29 cellular contexts compared by ENCODE assay signal in the genomic region with DNA sequence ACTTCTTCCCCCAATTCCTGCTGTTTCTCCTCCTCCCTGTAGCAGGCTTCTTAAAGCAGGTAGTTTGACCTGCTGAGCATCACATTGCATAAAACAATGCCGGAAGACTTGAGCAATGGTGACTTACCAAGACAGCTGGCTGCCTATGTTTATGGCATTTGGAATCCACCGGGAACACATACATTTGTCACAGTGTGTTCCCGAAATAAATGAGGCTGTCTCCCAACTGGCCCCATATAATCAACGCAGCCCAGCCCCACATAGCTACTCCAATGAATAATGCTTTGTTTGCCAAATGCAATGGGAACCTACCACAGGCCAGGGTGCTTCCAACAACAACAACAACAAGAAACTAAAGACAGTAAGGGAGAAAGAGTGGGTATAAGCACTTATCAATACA.
DNase-seq lines count a peak whose midpoint lies in the region; ATAC-seq and FAIRE-seq lines count a peak whose summit lies in the region.
"Had no signal": no experiment of that assay in that cellular context is flagged by ENCODE, and none has a peak within 500 bp of the region (broad histone marks: within the 10 kb centered on the region; RNA-seq: fewer than 3 reads in every experiment).

No MANE protein-coding gene starts in this region.

- H3K27me3 ChIP-seq in SJCRH30, result no peaks in the 10 kb centered on the region
- H3K27me3 ChIP-seq in layer of hippocampus (ENCODE audit: control insufficient read depth, insufficient read depth, low read length), result no peaks in the 10 kb centered on the region
- H3K27me3 ChIP-seq: gastroesophageal sphincter, thyroid gland had no signal

- FAIRE-seq in frontal cortex (lab: Jason Lieb, UNC), result no peak
- FAIRE-seq: A204.1, astrocyte, K562 had no signal

- H3K27ac ChIP-seq in SJCRH30, result peak overlapping the region; percentile 94
- H3K27ac ChIP-seq in layer of hippocampus (ENCODE audit: low read depth, low read length), result peak overlapping the region; percentile 84
- H3K27ac ChIP-seq: gastroesophageal sphincter, RWPE1, thyroid gland had no signal

- no peak overlapping the region for H3K4me3 ChIP-seq in SJCRH30
- H3K4me3 ChIP-seq: gastroesophageal sphincter, K562, lung, mucosa of descending colon, smooth muscle cell, thyroid gland had no signal

- ATAC-seq in HG02981 (IDR thresholded peaks at IDR 0.05; ENCODE audit: unreplicated experiment) (no peak), GM18502 (IDR thresholded peaks at IDR 0.05; ENCODE audit: poor library complexity, unreplicated experiment) (no peak)
- ATAC-seq: activated CD8-positive, alpha-beta memory T cell treated with anti-CD3 and anti-CD28 coated beads, Interleukin-2, amount 10 ng/mL, durations not matched to agents 7 days and 5 days; gastroesophageal sphincter; K562; mucosa of descending colon; stimulated activated naive CD8-positive, alpha-beta T cell treated with anti-CD3 and anti-CD28 coated beads, Interleukin-15, Interleukin-2, amounts not matched to agents 100 U/mL and 50 U/mL, for 24 hours had no signal

- H3K36me3 ChIP-seq in SJCRH30, result no peaks in the 10 kb centered on the region
- H3K36me3 ChIP-seq: gastroesophageal sphincter, thyroid gland had no signal

- H3K4me1 ChIP-seq in SJCRH30, result peaks cover 42% of the 10 kb centered on the region
- H3K4me1 ChIP-seq: gastroesophageal sphincter, thyroid gland had no signal

- DNase-seq in Ammon's horn (ENCODE audit: low spot score), result peak; percentile 76
- peak; percentile 92 for DNase-seq in NCI-H1694 (lab: John Stamatoyannopoulos, UW)
- DNase-seq in SJCRH30, result peak; percentile 87 to 95
- no peak for DNase-seq in NCI-H2029 treated with DMSO at 0.1 percent for 48 hours (lab: John Stamatoyannopoulos, UW)
- no peak for DNase-seq in frontal cortex (ENCODE audit: low spot score in 2 of 2)
- DNase-seq: activated CD4-positive, alpha-beta T cell treated with anti-CD3 and anti-CD28 coated beads, Interleukin-2, amount 10 ng/mL, durations not matched to agents 7 days and 5 days; activated CD8-positive, alpha-beta memory T cell treated with anti-CD3 and anti-CD28 coated beads, Interleukin-2, amount 10 ng/mL, durations not matched to agents 7 days and 5 days; activated gamma-delta T cell treated with Interleukin-2 at 50 U/mL for 16 hours; activated T-cell treated with anti-CD3 and anti-CD28 coated beads, Interleukin-2, amount 50 U/mL, for 48 hours; DMS79 treated with DMSO at 0.1 percent for 48 hours; GF-D8; HFFc6; mucosa of descending colon; NCI-H2029; NCI-H510A; nephron progenitor cell; retina; stimulated activated naive CD8-positive, alpha-beta T cell treated with anti-CD3 and anti-CD28 coated beads, Interleukin-15, Interleukin-2, amounts not matched to agents 100 U/mL and 50 U/mL, for 24 hours; thyroid gland had no signal

- H3K9me3 ChIP-seq in SJCRH30 (replicated peaks), result no peaks in the 10 kb centered on the region
- H3K9me3 ChIP-seq: gastroesophageal sphincter, thyroid gland had no signal

Comparison
In these comparisons a context has a peak if more than half of its experiments do, and no peak if none do; other contexts are left out.
1. DNase-seq: peak in Ammon's horn (single experiment), NCI-H1694 (single experiment) and SJCRH30 (2 of 2); none in NCI-H2029 treated with DMSO at 0.1 percent for 48 hours (single experiment) and frontal cortex (0 of 2).